In genomic region chr19:32372726-32373613, GRCh38 we compare ENCODE assay signal across 2 cellular contexts.
TF ChIP-seq lines count a peak whose summit lies in the region.

No MANE protein-coding gene starts in this region.

TF ChIP-seq in K562, 482 proteins besides CTCF, POLR2A, EP300 and RAD21 (continues in another document):
- TF ChIP-seq SMAD1 (IDR thresholded peaks at IDR 0.05; ENCODE audit: low read depth, low read length, partially characterized antibody) (no peak), CBX3 (IDR thresholded peaks at IDR 0.05; ENCODE audit: borderline replicate concordance in 1 of 2, low read length in 2 of 2) (peak in 1 of 2 experiments; percentile 80; a peak in 2 of 3 replicates), CSDE1 (IDR thresholded peaks at IDR 0.05) (no peak), C11orf30 (IDR thresholded peaks at IDR 0.05; ENCODE audit: low read depth) (no peak), PYGO2 (tag; IDR thresholded peaks at IDR 0.05) (no peak), UBTF (IDR thresholded peaks at IDR 0.05; ENCODE audit: borderline replicate concordance in 1 of 2, low read depth in 2 of 2, low read length in 2 of 2) (no peak), HEY1 (CRISPR knock-in tag; IDR thresholded peaks at IDR 0.05; ENCODE audit: borderline replicate concordance) (no peak), KDM4B (IDR thresholded peaks at IDR 0.05; ENCODE audit: borderline replicate concordance in 2 of 2, low read depth in 1 of 2) (no peak), HMGN3 (IDR thresholded peaks at IDR 0.05; ENCODE audit: borderline replicate concordance, extremely low read depth, insufficient read length, low read depth, low read length) (no peak), RB1 (IDR thresholded peaks at IDR 0.05; ENCODE audit: low read depth) (no peak), HMG20B (CRISPR knock-in tag; IDR thresholded peaks at IDR 0.05) (no peak), TRIM24 (IDR thresholded peaks at IDR 0.05) (peak in 1 of 2 experiments; percentile 19; a peak in 1 of 4 replicates), ZNF311 (CRISPR knock-in tag; IDR thresholded peaks at IDR 0.05) (0 out of 2 replicates have a peak, but pooled peaks have one; percentile 36), SMARCA5 (IDR thresholded peaks at IDR 0.05) (no peak), PTBP1 (IDR thresholded peaks at IDR 0.05; ENCODE audit: low read depth, low read length) (no peak), NFRKB (IDR thresholded peaks at IDR 0.05; ENCODE audit: low read depth) (0 out of 2 replicates have a peak, but pooled peaks have one; percentile 5), CBX1 (IDR thresholded peaks at IDR 0.05; ENCODE audit: low read depth) (no peak), ZNF146 (CRISPR knock-in tag; IDR thresholded peaks at IDR 0.05; ENCODE audit: unreplicated experiment) (no peak), ZNF764 (CRISPR knock-in tag; IDR thresholded peaks at IDR 0.05; ENCODE audit: low read depth) (no peak), DPF2 (IDR thresholded peaks at IDR 0.05) (no peak), NFIX (CRISPR knock-in tag; IDR thresholded peaks at IDR 0.05; ENCODE audit: low read depth) (no peak), EGR1 (conservative IDR thresholded peaks at IDR 0.05) (no peak), HINFP (tag; conservative IDR thresholded peaks at IDR 0.05; ENCODE audit: low read depth) (0 out of 2 replicates have a peak, but pooled peaks have one; percentile 47), ZNF780A (CRISPR knock-in tag; IDR thresholded peaks at IDR 0.05) (no peak), MCM5 (IDR thresholded peaks at IDR 0.05; ENCODE audit: low read depth) (no peak), HNRNPLL (IDR thresholded peaks at IDR 0.05; ENCODE audit: low read depth, low read length, poor library complexity, severe bottlenecking) (no peak)
- TF ChIP-seq, protein P1, sequence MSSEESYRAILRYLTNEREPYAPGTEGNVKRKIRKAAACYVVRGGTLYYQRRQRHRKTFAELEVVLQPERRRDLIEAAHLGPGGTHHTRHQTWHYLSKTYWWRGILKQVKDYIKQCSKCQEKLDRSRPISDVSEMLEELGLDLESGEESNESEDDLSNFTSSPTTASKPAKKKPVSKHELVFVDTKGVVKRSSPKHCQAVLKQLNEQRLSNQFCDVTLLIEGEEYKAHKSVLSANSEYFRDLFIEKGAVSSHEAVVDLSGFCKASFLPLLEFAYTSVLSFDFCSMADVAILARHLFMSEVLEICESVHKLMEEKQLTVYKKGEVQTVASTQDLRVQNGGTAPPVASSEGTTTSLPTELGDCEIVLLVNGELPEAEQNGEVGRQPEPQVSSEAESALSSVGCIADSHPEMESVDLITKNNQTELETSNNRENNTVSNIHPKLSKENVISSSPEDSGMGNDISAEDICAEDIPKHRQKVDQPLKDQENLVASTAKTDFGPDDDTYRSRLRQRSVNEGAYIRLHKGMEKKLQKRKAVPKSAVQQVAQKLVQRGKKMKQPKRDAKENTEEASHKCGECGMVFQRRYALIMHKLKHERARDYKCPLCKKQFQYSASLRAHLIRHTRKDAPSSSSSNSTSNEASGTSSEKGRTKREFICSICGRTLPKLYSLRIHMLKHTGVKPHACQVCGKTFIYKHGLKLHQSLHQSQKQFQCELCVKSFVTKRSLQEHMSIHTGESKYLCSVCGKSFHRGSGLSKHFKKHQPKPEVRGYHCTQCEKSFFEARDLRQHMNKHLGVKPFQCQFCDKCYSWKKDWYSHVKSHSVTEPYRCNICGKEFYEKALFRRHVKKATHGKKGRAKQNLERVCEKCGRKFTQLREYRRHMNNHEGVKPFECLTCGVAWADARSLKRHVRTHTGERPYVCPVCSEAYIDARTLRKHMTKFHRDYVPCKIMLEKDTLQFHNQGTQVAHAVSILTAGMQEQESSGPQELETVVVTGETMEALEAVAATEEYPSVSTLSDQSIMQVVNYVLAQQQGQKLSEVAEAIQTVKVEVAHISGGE (CRISPR knock-in tag; IDR thresholded peaks at IDR 0.05) = peak in 1 of 3 experiments; percentile 6; a peak in 1 of 6 replicates

TF ChIP-seq in liver, 16 proteins besides CTCF, POLR2A, EP300 and RAD21:
- no peak for TF ChIP-seq RXRA (IDR thresholded peaks at IDR 0.05)
- TF ChIP-seq, protein P2, sequence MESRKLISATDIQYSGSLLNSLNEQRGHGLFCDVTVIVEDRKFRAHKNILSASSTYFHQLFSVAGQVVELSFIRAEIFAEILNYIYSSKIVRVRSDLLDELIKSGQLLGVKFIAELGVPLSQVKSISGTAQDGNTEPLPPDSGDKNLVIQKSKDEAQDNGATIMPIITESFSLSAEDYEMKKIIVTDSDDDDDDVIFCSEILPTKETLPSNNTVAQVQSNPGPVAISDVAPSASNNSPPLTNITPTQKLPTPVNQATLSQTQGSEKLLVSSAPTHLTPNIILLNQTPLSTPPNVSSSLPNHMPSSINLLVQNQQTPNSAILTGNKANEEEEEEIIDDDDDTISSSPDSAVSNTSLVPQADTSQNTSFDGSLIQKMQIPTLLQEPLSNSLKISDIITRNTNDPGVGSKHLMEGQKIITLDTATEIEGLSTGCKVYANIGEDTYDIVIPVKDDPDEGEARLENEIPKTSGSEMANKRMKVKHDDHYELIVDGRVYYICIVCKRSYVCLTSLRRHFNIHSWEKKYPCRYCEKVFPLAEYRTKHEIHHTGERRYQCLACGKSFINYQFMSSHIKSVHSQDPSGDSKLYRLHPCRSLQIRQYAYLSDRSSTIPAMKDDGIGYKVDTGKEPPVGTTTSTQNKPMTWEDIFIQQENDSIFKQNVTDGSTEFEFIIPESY (IDR thresholded peaks at IDR 0.05) = no peak
- TF ChIP-seq TAF1 (conservative IDR thresholded peaks at IDR 0.05) = no peak
- no peak for TF ChIP-seq REST (IDR thresholded peaks at IDR 0.05)
- no peak for TF ChIP-seq ATF3 (IDR thresholded peaks at IDR 0.05)
- no peak for TF ChIP-seq EGR1 (IDR thresholded peaks at IDR 0.05; ENCODE audit: low read depth in 2 of 2)
- TF ChIP-seq HNF4A (conservative IDR thresholded peaks at IDR 0.05) = no peak
- TF ChIP-seq MAX (IDR thresholded peaks at IDR 0.05) = no peak
- TF ChIP-seq FOXA2 (IDR thresholded peaks at IDR 0.05) = no peak
- TF ChIP-seq HNF4G (IDR thresholded peaks at IDR 0.05) = no peak
- no peak for TF ChIP-seq JUND (IDR thresholded peaks at IDR 0.05)
- no peak for TF ChIP-seq GABPA (IDR thresholded peaks at IDR 0.05 in 1 of 2, conservative IDR thresholded peaks at IDR 0.05 in 1 of 2)
- no peak for TF ChIP-seq FOXA1 (IDR thresholded peaks at IDR 0.05)
TF ChIP-seq in liver: peak in this region for 0.
